Comparison of ENCODE assay signal across 8 cellular contexts in the genomic region with DNA sequence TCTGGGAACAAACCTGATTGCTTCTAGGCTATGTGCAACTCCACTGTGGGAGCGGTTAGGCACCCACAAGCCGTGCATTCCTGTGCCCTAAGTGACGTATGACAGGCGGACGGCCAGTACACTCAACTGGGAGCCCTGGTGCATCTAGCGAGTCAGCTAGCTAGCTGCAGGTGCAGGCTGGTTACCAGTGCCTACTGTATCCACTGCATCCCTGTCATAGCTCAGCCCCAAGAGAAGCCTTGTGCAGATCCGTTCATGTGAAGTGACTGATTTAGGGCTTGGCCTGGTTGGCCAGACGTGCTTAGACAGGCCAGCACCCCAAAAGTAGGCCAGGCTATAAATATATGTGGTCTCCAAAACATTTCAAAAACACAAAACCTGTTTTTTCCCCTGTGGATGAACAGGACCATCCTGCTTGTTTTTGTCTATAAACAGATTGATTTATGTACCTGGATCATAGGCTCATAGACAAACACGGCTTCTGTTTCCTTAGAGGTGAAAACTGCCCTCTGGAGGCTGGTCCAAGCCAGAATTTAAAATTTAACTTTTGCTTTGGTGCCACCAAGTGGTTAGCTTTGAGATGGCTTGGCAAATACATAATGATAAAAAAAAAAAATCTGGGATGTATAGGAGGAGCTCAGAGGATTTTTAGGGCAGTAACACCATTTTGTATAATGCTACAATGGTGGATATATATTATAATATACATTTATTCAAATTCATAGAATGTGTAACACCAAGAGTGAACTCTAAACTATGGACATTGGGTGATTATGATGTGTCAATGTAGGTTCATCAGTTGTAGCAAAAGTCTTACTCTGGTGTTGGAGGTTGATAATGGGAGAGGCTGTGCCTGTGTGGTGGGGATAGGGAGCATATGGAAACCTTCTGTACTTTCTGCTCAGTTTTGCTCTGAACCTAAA.
DNase-seq lines count a peak whose midpoint lies in the region; ATAC-seq, FAIRE-seq and TF ChIP-seq lines count a peak whose summit lies in the region.

No MANE protein-coding gene starts in this region.

- H3K4me3 ChIP-seq in Caco-2 (ENCODE audit: low read depth, low read length) (no peak overlapping the region), H1 (ENCODE audit: extremely low read depth in 1 of 4, insufficient read depth in 2 of 4, low read depth in 3 of 4, low read length in 4 of 4) (no peak overlapping the region)

- no peaks in the 10 kb centered on the region for H3K4me1 Mint-ChIP-seq in Caco-2 (ENCODE audit: low read depth, unreplicated experiment)
- H3K4me1 Mint-ChIP-seq in activated CD4-positive, alpha-beta T cell treated with anti-CD3 and anti-CD28 coated beads, Interleukin-2, amount 10 ng/mL, durations not matched to agents 7 days and 5 days: no peaks in the 10 kb centered on the region

- TF ChIP-seq CTCF in Caco-2 (IDR thresholded peaks at IDR 0.05; ENCODE audit: insufficient read depth in 1 of 2, low read depth in 1 of 2, low read length in 1 of 2, severe bottlenecking in 1 of 2, unreplicated experiment in 1 of 2): peak; percentile 59 to 74
- peak in 2 of 3 experiments; percentile 68 to 100; a peak in 3 of 4 replicates for TF ChIP-seq CTCF in H1 (IDR thresholded peaks at IDR 0.05; ENCODE audit: control extremely low read depth in 1 of 3, insufficient read depth in 1 of 3, low read depth in 1 of 3, low read length in 3 of 3)

- H4K91ac ChIP-seq in H1 (replicated peaks; ENCODE audit: insufficient read length, low read length): no peak overlapping the region

- H2AFZ ChIP-seq in H1 (ENCODE audit: low read length): peak overlapping the region; percentile 72; the same call in 1 of the 2 replicates

- H3K9me3 ChIP-seq in Caco-2 (no peaks in the 10 kb centered on the region), H1 (ENCODE audit: insufficient read depth in 2 of 2, low read depth in 1 of 2, low read length in 1 of 2) (no peaks in the 10 kb centered on the region)

- H3K4me1 ChIP-seq in Caco-2 (no peaks in the 10 kb centered on the region), H1 (replicated peaks in 1 of 4; ENCODE audit: control insufficient read depth in 3 of 4, insufficient read depth in 4 of 4, low read length in 3 of 4) (no peaks in the 10 kb centered on the region)

- 88% methylated on average over 9 of the region's 9 CpGs; no CpG with 5 or more reads in 1 of the 2 experiments for WGBS in H1 (ENCODE audit: extremely low coverage in 1 of 2, insufficient coverage in 1 of 2, insufficient read length in 1 of 2, insufficient replicate concordance in 2 of 2, low coverage in 1 of 2, low lambda C conversion rate in 2 of 2, missing lambda C conversion rate in 1 of 2), 2 experiments

- FAIRE-seq in H1 (lab: Jason Lieb, UNC): peak; percentile 52

- H3K27me3 Mint-ChIP-seq in Caco-2 (ENCODE audit: insufficient read depth, unreplicated experiment): no peaks in the 10 kb centered on the region
- peaks cover 2% of the 10 kb centered on the region for H3K27me3 Mint-ChIP-seq in activated CD4-positive, alpha-beta T cell treated with anti-CD3 and anti-CD28 coated beads, Interleukin-2, amount 10 ng/mL, durations not matched to agents 7 days and 5 days

- ATAC-seq in GM19397 (IDR thresholded peaks at IDR 0.05; ENCODE audit: unreplicated experiment): peak; percentile 83
- peak; percentile 80 for ATAC-seq in HG03457 (IDR thresholded peaks at IDR 0.05; ENCODE audit: unreplicated experiment)

- no peaks in the 10 kb centered on the region for H4K20me1 ChIP-seq in H1 (replicated peaks in 1 of 2; ENCODE audit: control insufficient read depth in 1 of 2, insufficient read depth in 2 of 2, low read length in 2 of 2)

- no peak overlapping the region for H2AK5ac ChIP-seq in H1 (ENCODE audit: low read depth, low read length)

- H3K27me3 ChIP-seq in Caco-2 (replicated peaks; ENCODE audit: control insufficient read depth, insufficient read depth, low read length) (no peaks in the 10 kb centered on the region), H1 (replicated peaks in 1 of 4; ENCODE audit: control insufficient read depth in 3 of 4, extremely low read depth in 1 of 4, insufficient read depth in 3 of 4, low read length in 3 of 4) (peaks cover 0 to 3% (median 0%) of the 10 kb centered on the region in 4 experiments; a peak in 1 of 7 replicates)

- no peak overlapping the region for H3K56ac ChIP-seq in H1 (replicated peaks; ENCODE audit: insufficient read length, low read depth, low read length)

- no peak overlapping the region for H3K4me3 Mint-ChIP-seq in Caco-2 (ENCODE audit: unreplicated experiment)
- no peak overlapping the region for H3K4me3 Mint-ChIP-seq in activated CD4-positive, alpha-beta T cell treated with anti-CD3 and anti-CD28 coated beads, Interleukin-2, amount 10 ng/mL, durations not matched to agents 7 days and 5 days

- H3K36me3 ChIP-seq in Caco-2 (ENCODE audit: control insufficient read depth, insufficient read depth, low read length) (no peaks in the 10 kb centered on the region), H1 (ENCODE audit: control insufficient read depth in 2 of 4, insufficient read depth in 4 of 4, low read length in 3 of 4) (no peaks in the 10 kb centered on the region)

- CTCF ChIA-PET in Caco-2 (lab: Charles Lee) (interaction anchor here (0.6 to 1.7 kb wide), 9 partner anchors 24 to 432 kb away, joined by 3 to 14 read pairs (median 3); a partner anchor contains a TSS), H1 (lab: Charles Lee; ENCODE audit: partially characterized antibody) (interaction anchor here (0.6 to 3.1 kb wide), 49 partner anchors 10 to 1920 kb away, joined by 3 to 25 read pairs (median 4); a partner anchor contains a TSS)
- CTCF ChIA-PET in activated CD4-positive, alpha-beta T cell treated with anti-CD3 and anti-CD28 coated beads, Interleukin-2, amount 10 ng/mL, durations not matched to agents 7 days and 5 days (lab: Charles Lee): interaction anchor here (0.6 to 1.7 kb wide), 12 partner anchors 11 to 1960 kb away, joined by 3 to 4 read pairs (median 3); no protein-coding TSS in a partner anchor

- 0 out of 2 replicates have a peak overlapping the region, but pooled peaks have one; percentile 32 for H2BK12ac ChIP-seq in H1 (ENCODE audit: low read depth, low read length)

- H3K27ac Mint-ChIP-seq in Caco-2 (ENCODE audit: unreplicated experiment): no peak overlapping the region
- no peak overlapping the region for H3K27ac Mint-ChIP-seq in activated CD4-positive, alpha-beta T cell treated with anti-CD3 and anti-CD28 coated beads, Interleukin-2, amount 10 ng/mL, durations not matched to agents 7 days and 5 days

- POLR2A ChIA-PET in Caco-2 (lab: Charles Lee) (interaction anchor here (0.7 kb wide), 1 partner anchor 110 kb away, joined by 3 read pairs; a partner anchor contains a TSS), H1 (lab: Charles Lee; ENCODE audit: partially characterized antibody) (interaction anchor here (0.6 to 2.5 kb wide), 8 partner anchors 23 to 138 kb away, joined by 3 to 15 read pairs (median 4); a partner anchor contains a TSS)
- POLR2A ChIA-PET in activated CD4-positive, alpha-beta T cell treated with anti-CD3 and anti-CD28 coated beads, Interleukin-2, amount 10 ng/mL, durations not matched to agents 7 days and 5 days (lab: Charles Lee): no interaction called here

- H3K18ac ChIP-seq in H1 (ENCODE audit: extremely low read depth, low read length): no peak overlapping the region

- H4K8ac ChIP-seq in H1 (ENCODE audit: extremely low read depth, insufficient read depth, low read length): peak overlapping the region; percentile 77; the same call in 1 of the 2 replicates

- no peak overlapping the region for H3K4me2 ChIP-seq in H1 (ENCODE audit: insufficient read depth in 1 of 2, low read depth in 2 of 2, low read length in 2 of 2)

- H3K9me3 Mint-ChIP-seq in Caco-2 (ENCODE audit: unreplicated experiment): no peaks in the 10 kb centered on the region
- no peaks in the 10 kb centered on the region for H3K9me3 Mint-ChIP-seq in activated CD4-positive, alpha-beta T cell treated with anti-CD3 and anti-CD28 coated beads, Interleukin-2, amount 10 ng/mL, durations not matched to agents 7 days and 5 days

- BruUV-seq in Caco-2 (replicated peaks; lab: Mats Ljungman, UMichigan): no TSS peak

- H2BK120ac ChIP-seq in H1 (replicated peaks; ENCODE audit: low read depth, low read length): no peak overlapping the region

- no peak overlapping the region for H3K9ac ChIP-seq in H1 (replicated peaks in 1 of 4; ENCODE audit: extremely low read depth in 1 of 4, low read depth in 3 of 4, low read length in 3 of 4)

- H3K14ac ChIP-seq in H1 (ENCODE audit: insufficient read length): no peak overlapping the region

- no peak overlapping the region for H3K4ac ChIP-seq in H1 (replicated peaks; ENCODE audit: insufficient read length, low read depth, low read length)

- no peaks in the 10 kb centered on the region for H3K23me2 ChIP-seq in H1 (ENCODE audit: low read depth, low read length)

- H3K79me2 ChIP-seq in H1 (ENCODE audit: control insufficient read depth in 1 of 2, insufficient read depth in 2 of 2, low read length in 2 of 2): no peaks in the 10 kb centered on the region

- peak; percentile 93 to 95 for TF ChIP-seq RAD21 in H1 (IDR thresholded peaks at IDR 0.05 in 1 of 2, conservative IDR thresholded peaks at IDR 0.05 in 1 of 2; ENCODE audit: low read depth in 2 of 2, low read length in 2 of 2)

- intact Hi-C loops in Caco-2 (cut with micrococcal nuclease; ENCODE audit: unreplicated experiment): loop anchor here (1.0 to 5.0 kb wide), 6 partner anchors 47 to 382 kb away; a partner anchor contains a TSS

- no peak overlapping the region for H4K5ac ChIP-seq in H1 (ENCODE audit: insufficient read length, low read depth, low read length)

- H3K79me1 ChIP-seq in H1 (ENCODE audit: low read depth, low read length): no peaks in the 10 kb centered on the region

- no peak overlapping the region for H2BK5ac ChIP-seq in H1 (ENCODE audit: low read depth, low read length)

- DNase-seq in Caco-2 (peak; percentile 41 to 68), NCI-H510A treated with DMSO at 0.1 percent for 48 hours (lab: John Stamatoyannopoulos, UW) (peak; percentile 94), H1 (ENCODE audit: low read depth in 1 of 2, low spot score in 2 of 2) (no peak), midbrain (lab: John Stamatoyannopoulos, UW) (peak; percentile 75)
- peak; percentile 72 for DNase-seq in activated CD4-positive, alpha-beta T cell treated with anti-CD3 and anti-CD28 coated beads, Interleukin-2, amount 10 ng/mL, durations not matched to agents 7 days and 5 days
- peak; percentile 6 for DNase-seq in stimulated activated naive CD4-positive, alpha-beta T cell treated with Interleukin-2 at 50 U/mL for 16 hours (lab: John Stamatoyannopoulos, UW)

- H3K27ac ChIP-seq in H1 (ENCODE audit: low read depth, low read length): no peak overlapping the region

- TF ChIP-seq POLR2A in H1 (IDR thresholded peaks at IDR 0.05; ENCODE audit: control extremely low read depth in 1 of 2, low read depth in 2 of 2, low read length in 2 of 2): no peak

- TF ChIP-seq EP300 in H1 (IDR thresholded peaks at IDR 0.05; ENCODE audit: borderline replicate concordance in 1 of 2, low read depth in 2 of 2, low read length in 2 of 2): no peak

- no peak overlapping the region for H2BK15ac ChIP-seq in H1 (ENCODE audit: low read length)

- no peaks in the 10 kb centered on the region for H3K36me3 Mint-ChIP-seq in Caco-2 (ENCODE audit: insufficient read depth, unreplicated experiment)
- no peaks in the 10 kb centered on the region for H3K36me3 Mint-ChIP-seq in activated CD4-positive, alpha-beta T cell treated with anti-CD3 and anti-CD28 coated beads, Interleukin-2, amount 10 ng/mL, durations not matched to agents 7 days and 5 days (ENCODE audit: low read depth)

- no peak overlapping the region for H3K23ac ChIP-seq in H1 (ENCODE audit: insufficient read length)

- H2BK20ac ChIP-seq in H1 (ENCODE audit: low read length): no peak overlapping the region

Comparison
In these comparisons a context has a peak if more than half of its experiments do, and no peak if none do; other contexts are left out.
1. DNase-seq: peak in Caco-2 (2 of 2), NCI-H510A treated with DMSO at 0.1 percent for 48 hours (single experiment), activated CD4-positive, alpha-beta T cell treated with anti-CD3 and anti-CD28 coated beads, Interleukin-2, amount 10 ng/mL, durations not matched to agents 7 days and 5 days (single experiment), midbrain (single experiment) and stimulated activated naive CD4-positive, alpha-beta T cell treated with Interleukin-2 at 50 U/mL for 16 hours (single experiment); none in H1 (0 of 2).